21 cellular contexts compared by ENCODE assay signal in genomic region chr1:73789965-73790364, GRCh38.
"Had no signal": no experiment of that assay in that cellular context is flagged by ENCODE, and none has a peak within 500 bp of the region (broad histone marks: within the 10 kb centered on the region; RNA-seq: fewer than 3 reads in every experiment).

No MANE protein-coding gene starts in this region.

- H3K4me2 ChIP-seq: KMS-11, SK-N-SH had no signal

- H3K36me3 ChIP-seq: Peyer's patch had no signal

- H3K9me3 ChIP-seq: Peyer's patch, SK-N-SH had no signal

- H3K4me3 ChIP-seq: K562, Peyer's patch had no signal

- H3K4me1 ChIP-seq: Peyer's patch had no signal

- H3K27me3 ChIP-seq: Peyer's patch had no signal

- H3K9me2 ChIP-seq: SK-N-SH had no signal

- H3K27ac ChIP-seq: KMS-11, Peyer's patch had no signal

- DNase-seq: IMR-90, Kasumi-1, MM.1S, NCI-H1092 treated with DMSO at 0.1 percent for 48 hours, NCI-H1436, NCI-H187, NCI-H2029, NCI-H2081 treated with DMSO at 0.1 percent for 48 hours, NCI-H2171, NCI-H226, NCI-H446, NCI-H510A, NCI-H524 treated with DMSO at 0.1 percent for 48 hours, NCI-H69, NCI-H774, Peyer's patch, SHP77, SK-N-SH, SW 1271 had no signal
